10 cellular contexts compared by ENCODE assay signal in genomic region chr2:19359021-19359357, GRCh38. TPM values are rescaled to one million over a fixed set of nuclear protein-coding genes. Genes with fewer than 3 reads are reported as not detected.
DNase-seq lines count a peak whose midpoint lies in the region; ATAC-seq and TF ChIP-seq lines count a peak whose summit lies in the region.
"Had no signal": no experiment of that assay in that cellular context is flagged by ENCODE, and none has a peak within 500 bp of the region (broad histone marks: within the 10 kb centered on the region; RNA-seq: fewer than 3 reads in every experiment).

No MANE protein-coding gene starts in this region.

- BruUV-seq in PC-9 (replicated peaks; lab: Mats Ljungman, UMichigan), result no TSS peak

- TF ChIP-seq CTCF in AG10803 (conservative IDR thresholded peaks at IDR 0.05; ENCODE audit: low read length), result no peak
- no peak for TF ChIP-seq CTCF in PC-9 (conservative IDR thresholded peaks at IDR 0.05)
- TF ChIP-seq CTCF in fibroblast of villous mesenchyme (IDR thresholded peaks at IDR 0.05; ENCODE audit: insufficient read depth, low read depth, low read length), result no peak
- no peak for TF ChIP-seq CTCF in osteocyte (IDR thresholded peaks at IDR 0.05)

- H3K4me2 ChIP-seq in PC-9, result peak overlapping the region; percentile 89

- H3K36me3 ChIP-seq in PC-9 (ENCODE audit: low read depth), result no peaks in the 10 kb centered on the region

- peaks cover 38% of the 10 kb centered on the region for H3K4me1 Mint-ChIP-seq in osteocyte (ENCODE audit: unreplicated experiment)

- POLR2A ChIA-PET in PC-9 (lab: Charles Lee; ENCODE audit: unreplicated experiment), result interaction anchor here (0.7 kb wide), 1 partner anchor 1597 kb away, joined by 3 read pairs; no protein-coding TSS in a partner anchor

- H3K79me2 ChIP-seq in PC-9 (ENCODE audit: low read depth), result peaks cover 23% of the 10 kb centered on the region

- no peak overlapping the region for H3K27ac ChIP-seq in PC-9

- no peak for DNase-seq in AG10803 (ENCODE audit: low read depth)
- DNase-seq in PC-9, result no peak
- DNase-seq in fibroblast of villous mesenchyme (ENCODE audit: low read depth), result no peak
- DNase-seq in osteocyte (ENCODE audit: extremely low spot score, unreplicated experiment), result peak; percentile 80
- DNase-seq in NCI-H446 treated with DMSO at 0.1 percent for 48 hours (lab: John Stamatoyannopoulos, UW), result no peak
- DNase-seq in cortex of kidney (lab: John Stamatoyannopoulos, UW), result no peak
- DNase-seq in NCI-H1417 treated with DMSO at 0.1 percent for 48 hours (lab: John Stamatoyannopoulos, UW), result no peak
- DNase-seq: erythroblast, substantia nigra had no signal

- intact Hi-C loops in PC-9 (cut with micrococcal nuclease; ENCODE audit: unreplicated experiment), result no loop called here

- no peaks in the 10 kb centered on the region for H3K27me3 ChIP-seq in PC-9 (ENCODE audit: insufficient read depth, low read depth)

- H3K27me3 Mint-ChIP-seq in osteocyte (ENCODE audit: unreplicated experiment), result peaks cover 29% of the 10 kb centered on the region

- no peak for ATAC-seq in HG03457 (IDR thresholded peaks at IDR 0.05; ENCODE audit: unreplicated experiment)

- no peaks in the 10 kb centered on the region for H4K20me1 ChIP-seq in PC-9 (ENCODE audit: insufficient read depth)

- H3K4me1 ChIP-seq in PC-9 (replicated peaks; ENCODE audit: insufficient read depth), result peaks cover 13% of the 10 kb centered on the region; the same call in 1 of the 2 replicates

- H3K4me3 ChIP-seq in AG10803 (ENCODE audit: low read length) (peak overlapping the region; percentile 92), PC-9 (peak overlapping the region; percentile 70; the same call in 1 of the 2 replicates), fibroblast of villous mesenchyme (ENCODE audit: low read depth, low read length) (peak overlapping the region; percentile 70)

- no peak overlapping the region for H3K27ac Mint-ChIP-seq in osteocyte (ENCODE audit: unreplicated experiment)

- H3K9me3 ChIP-seq in PC-9 (ENCODE audit: insufficient read depth, low read depth), result no peaks in the 10 kb centered on the region

- peak overlapping the region; percentile 82 for H3K4me3 Mint-ChIP-seq in osteocyte (ENCODE audit: unreplicated experiment)

- no peak overlapping the region for H2AFZ ChIP-seq in PC-9

- no peaks in the 10 kb centered on the region for H3K9me3 Mint-ChIP-seq in osteocyte (ENCODE audit: unreplicated experiment)

- H3F3A ChIP-seq in PC-9 (ENCODE audit: insufficient read depth, low read depth), result peaks cover 15% of the 10 kb centered on the region; the same call in 1 of the 2 replicates

- CTCF ChIA-PET in PC-9 (lab: Charles Lee), result no interaction called here

- peaks cover 3% of the 10 kb centered on the region for H3K36me3 Mint-ChIP-seq in osteocyte (ENCODE audit: unreplicated experiment)

- H3K9me2 ChIP-seq in PC-9 (ENCODE audit: insufficient read depth), result no peaks in the 10 kb centered on the region

RNA-seq across cellular contexts. Expression of gene OSR1, which starts 0.6 kb away (rescaled TPM):
- total RNA-seq in PC-9 (2021), result 6.4 and 6.9 TPM in 2 replicates
- 2.2 and 4.5 TPM in 2 replicates for total RNA-seq in fibroblast of villous mesenchyme
- total RNA-seq in osteocyte, result 5.8 and 6.1 TPM in 2 replicates
